ENCODE assay signal across 14 cellular contexts in genomic region chr14:93676416-93676958, GRCh38.
"Had no signal": no experiment of that assay in that cellular context is flagged by ENCODE, and none has a peak within 500 bp of the region (broad histone marks: within the 10 kb centered on the region; RNA-seq: fewer than 3 reads in every experiment).

No MANE protein-coding gene starts in this region.

- ATAC-seq: activated CD4-positive, alpha-beta T cell treated with anti-CD3 and anti-CD28 coated beads for 36 hours; esophagus mucosa; gastrocnemius medialis; stimulated activated naive CD8-positive, alpha-beta T cell treated with anti-CD3 and anti-CD28 coated beads, Interleukin-15, amount 100 ng/mL, for 72 hours; WTC11 had no signal

- H3K36me3 ChIP-seq: gastrocnemius medialis, heart left ventricle, left ventricle myocardium inferior, prostate gland had no signal

- H3K4me3 ChIP-seq: gastrocnemius medialis, heart left ventricle, left ventricle myocardium inferior, prostate gland, skin epidermis had no signal

- H3K27ac ChIP-seq: gastrocnemius medialis, heart left ventricle, left ventricle myocardium inferior, prostate gland had no signal

- H3K27me3 ChIP-seq: gastrocnemius medialis had no signal

- DNase-seq: activated CD4-positive, alpha-beta T cell treated with anti-CD3 and anti-CD28 coated beads for 36 hours; activated CD4-positive, alpha-beta T cell treated with anti-CD3 and anti-CD28 coated beads, Interleukin-2, amount 50 U/mL, for 48 hours; activated gamma-delta T cell; effector CD4-positive, alpha-beta T cell; gastrocnemius medialis; heart left ventricle; left ventricle myocardium inferior; right cardiac atrium; stimulated activated naive CD8-positive, alpha-beta T cell treated with anti-CD3 and anti-CD28 coated beads, Interleukin-15, amount 100 ng/mL, for 72 hours; trophoblast cell had no signal

- H3K9me3 ChIP-seq: gastrocnemius medialis, heart left ventricle, left ventricle myocardium inferior, prostate gland had no signal

- H3K4me1 ChIP-seq: gastrocnemius medialis, heart left ventricle, left ventricle myocardium inferior, prostate gland had no signal
